ENCODE assay signal across 8 cellular contexts in genomic region chr1:229341811-229342304, GRCh38. TPM values are rescaled to one million over a fixed set of nuclear protein-coding genes. Genes with fewer than 3 reads are reported as not detected.
A peak's percentile ranks its signal among the peaks of the same experiment; 100 is the strongest.
DNase-seq lines count a peak whose midpoint lies in the region; ATAC-seq and TF ChIP-seq lines count a peak whose summit lies in the region.

No MANE protein-coding gene starts in this region.

- TF ChIP-seq CTCF in Caco-2 (IDR thresholded peaks at IDR 0.05; ENCODE audit: insufficient read depth in 1 of 2, low read depth in 1 of 2, low read length in 1 of 2, severe bottlenecking in 1 of 2, unreplicated experiment in 1 of 2) (no peak), mucosa of descending colon (IDR thresholded peaks at IDR 0.05) (no peak)

- H3K27me3 Mint-ChIP-seq in Caco-2 (ENCODE audit: insufficient read depth, unreplicated experiment): no peaks in the 10 kb centered on the region
- H3K27me3 Mint-ChIP-seq in effector memory CD8-positive, alpha-beta T cell: peaks cover 4 to 20% of the 10 kb centered on the region in 2 donors

- H3K4me3 Mint-ChIP-seq in Caco-2 (ENCODE audit: unreplicated experiment): peak overlapping the region; percentile 88
- peak overlapping the region; percentile 95 for H3K4me3 Mint-ChIP-seq in effector memory CD8-positive, alpha-beta T cell

- H3K9me3 ChIP-seq in Caco-2 (no peaks in the 10 kb centered on the region), mucosa of descending colon (no peaks in the 10 kb centered on the region)

- H3K36me3 Mint-ChIP-seq in Caco-2 (ENCODE audit: insufficient read depth, unreplicated experiment): no peaks in the 10 kb centered on the region
- peaks cover 15% of the 10 kb centered on the region for H3K36me3 Mint-ChIP-seq in effector memory CD8-positive, alpha-beta T cell (ENCODE audit: insufficient read depth)

- intact Hi-C loops in Caco-2 (cut with micrococcal nuclease; ENCODE audit: unreplicated experiment) (loop anchor here (1.0 to 2.0 kb wide), 2 partner anchors 43 to 72 kb away; no protein-coding TSS in a partner anchor), mucosa of descending colon (cut with DNase I, micrococcal nuclease) (no loop called here), posterior vena cava (cut with DNase I) (no loop called here)

- H3K27ac Mint-ChIP-seq in Caco-2 (ENCODE audit: unreplicated experiment): peak overlapping the region; percentile 80
- peak overlapping the region in 1 of 2 donors; percentile 92 for H3K27ac Mint-ChIP-seq in effector memory CD8-positive, alpha-beta T cell

- H3K4me1 ChIP-seq in Caco-2 (peaks cover 19% of the 10 kb centered on the region; the same call in 1 of the 2 replicates), mucosa of descending colon (ENCODE audit: low read depth) (peaks cover 14% of the 10 kb centered on the region)

- H3K9me3 Mint-ChIP-seq in Caco-2 (ENCODE audit: unreplicated experiment): peaks cover 9% of the 10 kb centered on the region
- H3K9me3 Mint-ChIP-seq in effector memory CD8-positive, alpha-beta T cell: no peaks in the 10 kb centered on the region

- no peak for DNase-seq in Caco-2
- DNase-seq in SIG-M5 (lab: John Stamatoyannopoulos, UW): peak; percentile 91
- no peak for DNase-seq in effector memory CD8-positive, alpha-beta T cell
- peak in 1 of 3 donors; percentile 31 for DNase-seq in mucosa of descending colon
- no peak for DNase-seq in dermis blood vessel endothelial cell
- DNase-seq in posterior vena cava (ENCODE audit: low spot score): no peak

- POLR2A ChIA-PET in Caco-2 (lab: Charles Lee): interaction anchor here (0.6 kb wide), 1 partner anchor 24 kb away, joined by 7 read pairs; no protein-coding TSS in a partner anchor

- ATAC-seq in GM19455 (IDR thresholded peaks at IDR 0.05; ENCODE audit: unreplicated experiment): peak; percentile 39
- ATAC-seq in HG03460 (IDR thresholded peaks at IDR 0.05; ENCODE audit: unreplicated experiment): peak; percentile 17
- peak; percentile 14 for ATAC-seq in effector memory CD8-positive, alpha-beta T cell (replicated peaks)
- peak; percentile 46 for ATAC-seq in mucosa of descending colon

- H3K4me1 Mint-ChIP-seq in Caco-2 (ENCODE audit: low read depth, unreplicated experiment): peaks cover 16% of the 10 kb centered on the region
- H3K4me1 Mint-ChIP-seq in effector memory CD8-positive, alpha-beta T cell (ENCODE audit: low read depth in 2 of 2): peaks cover 18 to 40% of the 10 kb centered on the region in 2 donors

- H3K27me3 ChIP-seq in Caco-2 (replicated peaks; ENCODE audit: control insufficient read depth, insufficient read depth, low read length): no peaks in the 10 kb centered on the region

- no TSS peak for BruUV-seq in Caco-2 (replicated peaks; lab: Mats Ljungman, UMichigan)

- H3K4me3 ChIP-seq in Caco-2 (ENCODE audit: low read depth, low read length): peak overlapping the region; percentile 99
- peak overlapping the region; percentile 80 for H3K4me3 ChIP-seq in mucosa of descending colon

- H3K36me3 ChIP-seq in Caco-2 (ENCODE audit: control insufficient read depth, insufficient read depth, low read length): no peaks in the 10 kb centered on the region
- no peaks in the 10 kb centered on the region for H3K36me3 ChIP-seq in mucosa of descending colon (ENCODE audit: low read depth)

- CTCF ChIA-PET in Caco-2 (lab: Charles Lee): interaction anchor here (0.6 to 0.7 kb wide), 2 partner anchors 141 to 842 kb away, joined by 3 to 4 read pairs; no protein-coding TSS in a partner anchor

RNA-seq across cellular contexts. Expression of gene CCSAP, which starts 1.0 kb away (rescaled TPM):
- 11.3 and 11.5 TPM in 2 replicates for total RNA-seq in Caco-2 (2022)
- 1 to 10 TPM; 1.6 to 4.2 (median 3.3) TPM for total RNA-seq in mucosa of descending colon
- total RNA-seq in dermis blood vessel endothelial cell: 5.6 and 8.5 TPM in 2 replicates
- 1 to 10 TPM; 4.7 to 5.0 TPM for total RNA-seq in posterior vena cava
